ENCODE assay signal across 8 cellular contexts in the genomic region with DNA sequence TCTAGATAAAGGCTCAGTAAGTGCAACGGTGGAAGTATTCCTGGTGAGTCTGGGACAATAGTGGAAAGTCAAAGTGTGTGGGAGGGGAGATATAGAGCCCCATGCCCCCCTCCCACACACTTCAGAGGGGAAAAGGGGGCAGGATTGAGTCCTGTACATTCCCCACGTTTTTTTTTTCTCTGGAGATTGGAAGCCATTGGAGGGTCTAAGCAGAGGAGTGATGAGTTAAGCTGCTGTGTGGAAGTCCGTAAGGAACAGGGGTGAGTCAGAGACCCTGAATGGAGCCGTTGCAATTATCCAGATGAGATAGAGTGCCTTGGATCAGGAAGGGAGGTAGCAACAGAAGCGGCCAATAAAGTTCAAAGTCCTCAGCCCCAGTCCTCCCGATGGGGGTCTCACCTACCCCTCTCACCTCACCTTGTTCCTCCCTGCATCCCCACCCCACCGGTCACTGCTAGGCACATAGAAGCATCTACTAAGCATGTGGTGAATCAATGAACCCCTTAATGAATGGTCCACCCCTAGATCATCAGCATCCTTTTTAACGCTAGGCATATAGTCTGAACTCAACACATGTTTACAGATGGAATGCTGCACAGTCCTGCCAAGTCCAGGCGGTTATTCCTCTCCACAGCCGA. TPM values are rescaled to one million over a fixed set of nuclear protein-coding genes. Genes with fewer than 3 reads are reported as not detected.
DNase-seq lines count a peak whose midpoint lies in the region; ATAC-seq and TF ChIP-seq lines count a peak whose summit lies in the region.

No MANE protein-coding gene starts in this region.

- H2AFZ ChIP-seq in Loucy (ENCODE audit: low read length) (peak overlapping the region; percentile 94), mammary epithelial cell (ENCODE audit: low read depth, low read length) (peak overlapping the region; percentile 93)

- H3K9ac ChIP-seq in Loucy (ENCODE audit: low read depth, low read length, poor library complexity, severe bottlenecking) = peak overlapping the region; percentile 94
- peak overlapping the region; percentile 96 for H3K9ac ChIP-seq in mammary epithelial cell (ENCODE audit: insufficient read depth, low read length)
- peak overlapping the region; percentile 45 to 82 for H3K9ac ChIP-seq in liver (ENCODE audit: low read depth in 1 of 2, low read length in 2 of 2)

- H3K27ac ChIP-seq in mammary epithelial cell (ENCODE audit: insufficient read depth, low read depth, low read length) (peak overlapping the region; percentile 95), liver (ENCODE audit: low read depth in 1 of 2, low read length in 2 of 2) (peak overlapping the region; percentile 86 to 87), upper lobe of left lung (peak overlapping the region; percentile 95 to 98 (median 98))

- peaks cover 12% of the 10 kb centered on the region for H3K4me1 ChIP-seq in Loucy (ENCODE audit: insufficient read depth, low read length, poor library complexity, severe bottlenecking)
- H3K4me1 ChIP-seq in mammary epithelial cell (ENCODE audit: insufficient read depth, low read length) = peaks cover 13% of the 10 kb centered on the region
- H3K4me1 ChIP-seq in liver (ENCODE audit: control insufficient read depth in 4 of 4, insufficient read depth in 4 of 4, low read length in 3 of 4) = peaks cover 0 to 18% (median 10%) of the 10 kb centered on the region in 4 donors
- peaks cover 15 to 22% (median 19%) of the 10 kb centered on the region in 4 donors for H3K4me1 ChIP-seq in upper lobe of left lung

- no peaks in the 10 kb centered on the region for H4K20me1 ChIP-seq in Loucy (ENCODE audit: insufficient read depth, low read length, poor library complexity, severe bottlenecking)
- H4K20me1 ChIP-seq in mammary epithelial cell (ENCODE audit: insufficient read depth, low read length) = no peaks in the 10 kb centered on the region

- TF ChIP-seq EP300 in upper lobe of left lung (IDR thresholded peaks at IDR 0.05) = no peak

- dilution Hi-C loops in mammary epithelial cell (cut with HindIII; ENCODE audit: low sequenced_read_pairs) = loop anchor here (5.0 kb wide), 1 partner anchor 45 kb away; no protein-coding TSS in a partner anchor

- H3K9me3 ChIP-seq in Loucy (ENCODE audit: insufficient read depth, low read depth, low read length) = no peaks in the 10 kb centered on the region
- H3K9me3 ChIP-seq in mammary epithelial cell (replicated peaks; ENCODE audit: insufficient read depth, low read length) = no peaks in the 10 kb centered on the region
- no peaks in the 10 kb centered on the region for H3K9me3 ChIP-seq in liver (ENCODE audit: control insufficient read depth in 4 of 4, low read length in 3 of 4)
- no peaks in the 10 kb centered on the region for H3K9me3 ChIP-seq in upper lobe of left lung

- no peak for TF ChIP-seq CTCF in Loucy (conservative IDR thresholded peaks at IDR 0.05; ENCODE audit: low read length)
- no peak for TF ChIP-seq CTCF in mammary epithelial cell (conservative IDR thresholded peaks at IDR 0.05 in 1 of 2, IDR thresholded peaks at IDR 0.05 in 1 of 2; ENCODE audit: extremely low read depth in 1 of 2, insufficient read depth in 1 of 2, low read depth in 1 of 2, low read length in 2 of 2)
- no peak for TF ChIP-seq CTCF in liver (IDR thresholded peaks at IDR 0.05; ENCODE audit: low read depth, low read length, missing input control)
- TF ChIP-seq CTCF in upper lobe of left lung (IDR thresholded peaks at IDR 0.05) = no peak

- DNase-seq in mammary epithelial cell (no peak), upper lobe of left lung (no peak), globus pallidus (ENCODE audit: low spot score) (no peak), NCI-H1694 treated with DMSO at 0.1 percent for 48 hours (lab: John Stamatoyannopoulos, UW) (no peak), iPS-NIHi11 (ENCODE audit: low spot score) (no peak)

- TSS peak; percentile 76 for BruUV-seq in mammary epithelial cell (replicated peaks; lab: Mats Ljungman, UMichigan)

- H3K79me2 ChIP-seq in Loucy (ENCODE audit: insufficient read depth, low read length) (peaks cover 14% of the 10 kb centered on the region), mammary epithelial cell (ENCODE audit: insufficient read depth, low read length) (peaks cover 10% of the 10 kb centered on the region)

- in situ Hi-C loops in mammary epithelial cell (cut with MboI; ENCODE audit: low sequenced_read_pairs in 2 of 2) = no loop called here

- WGBS in mammary epithelial cell (ENCODE audit: low coverage, missing lambda C conversion rate) = 32% methylated on average over 8 of the region's 10 CpGs
- 25% methylated on average over 10 of the region's 10 CpGs for WGBS in liver
- WGBS in upper lobe of left lung, 2 donors = 53 to 65% methylated on average over 8 to 9 of the region's 10 CpGs

- intact Hi-C loops in mammary epithelial cell (cut with micrococcal nuclease) = loop anchor here (5.0 kb wide), 1 partner anchor 100 kb away; a partner anchor contains a TSS

- H3K36me3 ChIP-seq in Loucy (ENCODE audit: insufficient read depth, low read length) = 0 out of 2 replicates have a peak, but pooled peaks cover 4% of the 10 kb centered on the region
- no peaks in the 10 kb centered on the region for H3K36me3 ChIP-seq in mammary epithelial cell (ENCODE audit: insufficient read depth, low read length)
- H3K36me3 ChIP-seq in liver (ENCODE audit: control insufficient read depth in 4 of 4, insufficient read depth in 3 of 4, low read depth in 1 of 4, low read length in 3 of 4) = peaks cover 0 to 8% (median 4%) of the 10 kb centered on the region in 4 donors
- peaks cover 0 to 21% (median 4%) of the 10 kb centered on the region in 4 donors for H3K36me3 ChIP-seq in upper lobe of left lung

- ATAC-seq in GM18861 (IDR thresholded peaks at IDR 0.05; ENCODE audit: unreplicated experiment) (peak; percentile 17), upper lobe of left lung (ENCODE audit: low FRiP score in 2 of 2) (peak in 1 of 2 donors; percentile 27)

- H3K4me3 ChIP-seq in Loucy (ENCODE audit: low read length, poor library complexity, severe bottlenecking) = peak overlapping the region; percentile 96
- H3K4me3 ChIP-seq in mammary epithelial cell (replicated peaks in 1 of 3; ENCODE audit: insufficient read depth in 1 of 3, low read depth in 2 of 3, low read length in 3 of 3) = peak overlapping the region; percentile 67 to 96 (median 69)
- H3K4me3 ChIP-seq in liver (ENCODE audit: low read depth in 1 of 3, low read length in 3 of 3) = peak overlapping the region; percentile 18 to 84 (median 60)
- H3K4me3 ChIP-seq in upper lobe of left lung = peak overlapping the region in 3 of 4 donors; percentile 67 to 76 (median 68)

- H3K27me3 ChIP-seq in Loucy (ENCODE audit: insufficient read depth, low read length, poor library complexity, severe bottlenecking) (no peaks in the 10 kb centered on the region), mammary epithelial cell (ENCODE audit: insufficient read depth, low read length) (no peaks in the 10 kb centered on the region), liver (ENCODE audit: control insufficient read depth in 4 of 4, insufficient read depth in 4 of 4, low read length in 3 of 4) (no peaks in the 10 kb centered on the region), upper lobe of left lung (no peaks in the 10 kb centered on the region)

- no peaks in the 10 kb centered on the region for H3F3A ChIP-seq in Loucy (ENCODE audit: low read depth)

- TF ChIP-seq POLR2A in upper lobe of left lung (IDR thresholded peaks at IDR 0.05) = no peak

- TF ChIP-seq RAD21 in liver (IDR thresholded peaks at IDR 0.05) = no peak

- H3K4me2 ChIP-seq in Loucy (ENCODE audit: low read depth, low read length, poor library complexity, severe bottlenecking) (peak overlapping the region; percentile 80), mammary epithelial cell (ENCODE audit: insufficient read depth, low read depth, low read length) (peak overlapping the region; percentile 87)

- H3K9me2 ChIP-seq in Loucy (replicated peaks; ENCODE audit: low read depth, low read length) = no peaks in the 10 kb centered on the region

- CTCF ChIA-PET in mammary epithelial cell (lab: Charles Lee; ENCODE audit: low non-redundant PET) = no interaction called here

TF ChIP-seq in liver, 16 proteins besides CTCF, POLR2A, EP300 and RAD21:
- TF ChIP-seq FOXA2 (IDR thresholded peaks at IDR 0.05) = peak; percentile 30
- no peak for TF ChIP-seq RXRA (IDR thresholded peaks at IDR 0.05)

RNA-seq across cellular contexts. Expression of a gene that starts 0.7 kb away (rescaled TPM):
- 1 to 10 TPM; 6.8 to 7.7 TPM for total RNA-seq in mammary epithelial cell
- 1.6 TPM for polyA plus RNA-seq in mammary epithelial cell
- polyA minus RNA-seq in mammary epithelial cell = 2.8 TPM
- 1 to 10 TPM; 9.2 to 9.5 TPM for total RNA-seq in liver
- 1 to 10 TPM; 4.0 to 8.0 TPM for polyA plus RNA-seq in liver
- 10 to 100 TPM; 13.2 to 19.6 (median 17.2) TPM for total RNA-seq in upper lobe of left lung
